Comparison of ENCODE assay signal across 20 cellular contexts in genomic region chr6:46105568-46105967, GRCh38.
"Had no signal": no experiment of that assay in that cellular context is flagged by ENCODE, and none has a peak within 500 bp of the region (broad histone marks: within the 10 kb centered on the region; RNA-seq: fewer than 3 reads in every experiment).

No MANE protein-coding gene starts in this region.

- H3K4me3 ChIP-seq: hepatocyte, smooth muscle cell, uterus had no signal

- H3K27ac ChIP-seq: foreskin keratinocyte, hepatocyte, parathyroid adenoma, uterus had no signal

- H3K9me3 ChIP-seq: uterus had no signal

- DNase-seq: activated CD4-positive, alpha-beta T cell treated with anti-CD3 and anti-CD28 coated beads, Interleukin-2, amount 10 ng/mL, durations not matched to agents 7 days and 5 days; activated CD8-positive, alpha-beta memory T cell treated with anti-CD3 and anti-CD28 coated beads, Interleukin-2, amount 10 ng/mL, durations not matched to agents 7 days and 5 days; activated CD8-positive, alpha-beta T cell treated with anti-CD3 and anti-CD28 coated beads for 36 hours; activated effector memory CD4-positive, alpha-beta T cell treated with anti-CD3 and anti-CD28 coated beads, Interleukin-2, amount 50 U/mL, for 16 hours; activated naive CD8-positive, alpha-beta T cell treated with anti-CD3 and anti-CD28 coated beads, Interleukin-2, amount 10 ng/mL, durations not matched to agents 7 days and 5 days; activated T-cell treated with anti-CD3 and anti-CD28 coated beads for 4 hours; amygdala; effector CD8-positive, alpha-beta T cell; foreskin keratinocyte; nucleus accumbens; stimulated activated CD4-positive, alpha-beta T cell treated with anti-CD3 and anti-CD28 coated beads, Interleukin-15, amount 100 ng/mL, for 24 hours; stimulated activated naive B cell treated with anti-CD40 and anti-IgM and Interleukin-4, amounts not matched to agents 10 μg/mL and 1 μg/mL and 100 μg/mL, for 72 hours; trophoblast cell; uterus had no signal

- H3K4me3 Mint-ChIP-seq: activated CD4-positive, alpha-beta T cell treated with anti-CD3 and anti-CD28 coated beads, Interleukin-2, amount 10 ng/mL, durations not matched to agents 7 days and 5 days; activated CD8-positive, alpha-beta memory T cell treated with anti-CD3 and anti-CD28 coated beads, Interleukin-2, amount 10 ng/mL, durations not matched to agents 7 days and 5 days; activated CD8-positive, alpha-beta T cell treated with anti-CD3 and anti-CD28 coated beads for 36 hours; activated naive CD8-positive, alpha-beta T cell treated with anti-CD3 and anti-CD28 coated beads, Interleukin-2, amount 10 ng/mL, durations not matched to agents 7 days and 5 days; memory B cell; stimulated activated naive B cell treated with anti-CD40 and anti-IgM and Interleukin-4, amounts not matched to agents 10 μg/mL and 1 μg/mL and 100 μg/mL, for 72 hours had no signal

- H3K27me3 ChIP-seq: foreskin keratinocyte, hepatocyte, uterus had no signal

- H3K36me3 ChIP-seq: uterus had no signal

- H3K4me1 Mint-ChIP-seq: activated CD4-positive, alpha-beta T cell treated with anti-CD3 and anti-CD28 coated beads, Interleukin-2, amount 10 ng/mL, durations not matched to agents 7 days and 5 days; activated CD8-positive, alpha-beta memory T cell treated with anti-CD3 and anti-CD28 coated beads, Interleukin-2, amount 10 ng/mL, durations not matched to agents 7 days and 5 days; activated naive CD8-positive, alpha-beta T cell treated with anti-CD3 and anti-CD28 coated beads, Interleukin-2, amount 10 ng/mL, durations not matched to agents 7 days and 5 days; memory B cell had no signal

- H3K4me1 ChIP-seq: foreskin keratinocyte, uterus had no signal

- H3K9me3 Mint-ChIP-seq: memory B cell had no signal

- H3K27ac Mint-ChIP-seq: activated CD4-positive, alpha-beta T cell treated with anti-CD3 and anti-CD28 coated beads, Interleukin-2, amount 10 ng/mL, durations not matched to agents 7 days and 5 days; activated CD8-positive, alpha-beta memory T cell treated with anti-CD3 and anti-CD28 coated beads, Interleukin-2, amount 10 ng/mL, durations not matched to agents 7 days and 5 days; activated CD8-positive, alpha-beta T cell treated with anti-CD3 and anti-CD28 coated beads for 36 hours; activated naive CD8-positive, alpha-beta T cell treated with anti-CD3 and anti-CD28 coated beads, Interleukin-2, amount 10 ng/mL, durations not matched to agents 7 days and 5 days; memory B cell; stimulated activated naive B cell treated with anti-CD40 and anti-IgM and Interleukin-4, amounts not matched to agents 10 μg/mL and 1 μg/mL and 100 μg/mL, for 72 hours had no signal

- ATAC-seq: activated CD4-positive, CD25-positive, alpha-beta regulatory T cell treated with anti-CD3 and anti-CD28 coated beads, Interleukin-2, amount 50 U/mL, for 24 hours; activated CD8-positive, alpha-beta memory T cell treated with anti-CD3 and anti-CD28 coated beads, Interleukin-2, amount 10 ng/mL, durations not matched to agents 7 days and 5 days; activated CD8-positive, alpha-beta T cell treated with anti-CD3 and anti-CD28 coated beads for 36 hours; foreskin keratinocyte; sciatic nerve; stimulated activated naive B cell treated with anti-CD40 and anti-IgM and Interleukin-4, amounts not matched to agents 10 μg/mL and 1 μg/mL and 100 μg/mL, for 72 hours had no signal

- H3K27me3 Mint-ChIP-seq: activated CD4-positive, alpha-beta T cell treated with anti-CD3 and anti-CD28 coated beads, Interleukin-2, amount 10 ng/mL, durations not matched to agents 7 days and 5 days; activated CD8-positive, alpha-beta memory T cell treated with anti-CD3 and anti-CD28 coated beads, Interleukin-2, amount 10 ng/mL, durations not matched to agents 7 days and 5 days; activated CD8-positive, alpha-beta T cell treated with anti-CD3 and anti-CD28 coated beads for 36 hours; activated naive CD8-positive, alpha-beta T cell treated with anti-CD3 and anti-CD28 coated beads, Interleukin-2, amount 10 ng/mL, durations not matched to agents 7 days and 5 days; memory B cell; stimulated activated naive B cell treated with anti-CD40 and anti-IgM and Interleukin-4, amounts not matched to agents 10 μg/mL and 1 μg/mL and 100 μg/mL, for 72 hours had no signal
